18 cellular contexts compared by ENCODE assay signal in genomic region chr10:15346440-15347141, GRCh38. TPM values are rescaled to one million over a fixed set of nuclear protein-coding genes. Genes with fewer than 3 reads are reported as not detected.
A peak's percentile ranks its signal among the peaks of the same experiment; 100 is the strongest.
DNase-seq lines count a peak whose midpoint lies in the region; ATAC-seq and TF ChIP-seq lines count a peak whose summit lies in the region.
"Had no signal": no experiment of that assay in that cellular context is flagged by ENCODE, and none has a peak within 500 bp of the region (broad histone marks: within the 10 kb centered on the region; RNA-seq: fewer than 3 reads in every experiment).

No MANE protein-coding gene starts in this region.

- no peak for TF ChIP-seq POLR2A in esophagus muscularis mucosa (IDR thresholded peaks at IDR 0.05; ENCODE audit: low read depth)

- H3K4me1 ChIP-seq in liver (ENCODE audit: control insufficient read depth in 4 of 4, insufficient read depth in 4 of 4, low read length in 3 of 4): peaks cover 7 to 24% (median 18%) of the 10 kb centered on the region in 4 donors
- H3K4me1 ChIP-seq in thoracic aorta (ENCODE audit: control insufficient read depth in 1 of 2, low read depth in 2 of 2): peaks cover 0 to 16% of the 10 kb centered on the region in 2 donors
- peaks cover 0 to 16% (median 3%) of the 10 kb centered on the region in 4 donors for H3K4me1 ChIP-seq in esophagus muscularis mucosa

- H3K4me3 Mint-ChIP-seq in T-helper 2 cell treated with Interferon-gamma antibody and Interleukin-4, amounts not matched to agents 5 μg/mL and 100 μg/mL, for 36 hours: no peak overlapping the region
- H3K4me3 Mint-ChIP-seq: activated naive CD8-positive, alpha-beta T cell treated with anti-CD3 and anti-CD28 coated beads for 36 hours had no signal

- peaks cover 2% of the 10 kb centered on the region for H3K4me1 Mint-ChIP-seq in T-helper 2 cell treated with Interferon-gamma antibody and Interleukin-4, amounts not matched to agents 5 μg/mL and 100 μg/mL, for 36 hours (ENCODE audit: low read depth)

- no peaks in the 10 kb centered on the region for H3K36me3 Mint-ChIP-seq in T-helper 2 cell treated with Interferon-gamma antibody and Interleukin-4, amounts not matched to agents 5 μg/mL and 100 μg/mL, for 36 hours (ENCODE audit: low read depth)
- H3K36me3 Mint-ChIP-seq: activated naive CD8-positive, alpha-beta T cell treated with anti-CD3 and anti-CD28 coated beads for 36 hours had no signal

- TF ChIP-seq EP300 in esophagus muscularis mucosa (IDR thresholded peaks at IDR 0.05): no peak

- peak; percentile 29 for DNase-seq in SK-N-DZ (ENCODE audit: low spot score)
- DNase-seq in fibroblast of mammary gland (ENCODE audit: low read depth): peak; percentile 33
- no peak for DNase-seq in thoracic aorta (ENCODE audit: low spot score)
- DNase-seq in T-helper 2 cell treated with Interferon-gamma antibody and Interleukin-4, amounts not matched to agents 5 μg/mL and 100 μg/mL, for 36 hours (ENCODE audit: low spot score): no peak
- DNase-seq in esophagus muscularis mucosa (ENCODE audit: extremely low spot score): no peak
- DNase-seq: activated naive CD8-positive, alpha-beta T cell treated with anti-CD3 and anti-CD28 coated beads for 36 hours; DND-41; Karpas-422; NCI-H1417; NCI-H2171 treated with DMSO at 0.1 percent for 48 hours; SHP77; spleen; stimulated activated naive CD4-positive, alpha-beta T cell treated with Interleukin-2 at 50 U/mL for 16 hours had no signal

- TF ChIP-seq CTCF in fibroblast of mammary gland (conservative IDR thresholded peaks at IDR 0.05; ENCODE audit: control insufficient read depth, insufficient read depth, low read depth, low read length): no peak
- TF ChIP-seq CTCF in liver (IDR thresholded peaks at IDR 0.05; ENCODE audit: low read depth, low read length, missing input control): no peak
- no peak for TF ChIP-seq CTCF in thoracic aorta (IDR thresholded peaks at IDR 0.05)
- TF ChIP-seq CTCF in esophagus muscularis mucosa (IDR thresholded peaks at IDR 0.05): no peak

- TF ChIP-seq RAD21 in liver (IDR thresholded peaks at IDR 0.05): no peak

- H3K4me3 ChIP-seq in fibroblast of mammary gland (ENCODE audit: control insufficient read depth, low read depth, low read length) (no peak overlapping the region), liver (ENCODE audit: low read depth in 1 of 3, low read length in 3 of 3) (no peak overlapping the region), thoracic aorta (peak overlapping the region; percentile 46), esophagus muscularis mucosa (no peak overlapping the region)
- H3K4me3 ChIP-seq: spleen had no signal

- intact Hi-C loops in esophagus muscularis mucosa (cut with DNase I): no loop called here

- 42% methylated on average over 8 of the region's 8 CpGs for WGBS in liver
- WGBS in esophagus muscularis mucosa: 62% methylated on average over 8 of the region's 8 CpGs

- H3K36me3 ChIP-seq in liver (ENCODE audit: control insufficient read depth in 4 of 4, insufficient read depth in 3 of 4, low read depth in 1 of 4, low read length in 3 of 4) (no peaks in the 10 kb centered on the region), thoracic aorta (no peaks in the 10 kb centered on the region), esophagus muscularis mucosa (no peaks in the 10 kb centered on the region)
- H3K36me3 ChIP-seq: neutrophil, spleen had no signal

- H3K27ac Mint-ChIP-seq in T-helper 2 cell treated with Interferon-gamma antibody and Interleukin-4, amounts not matched to agents 5 μg/mL and 100 μg/mL, for 36 hours: no peak overlapping the region
- H3K27ac Mint-ChIP-seq: activated naive CD8-positive, alpha-beta T cell treated with anti-CD3 and anti-CD28 coated beads for 36 hours had no signal

- no peaks in the 10 kb centered on the region for H3K9me3 Mint-ChIP-seq in T-helper 2 cell treated with Interferon-gamma antibody and Interleukin-4, amounts not matched to agents 5 μg/mL and 100 μg/mL, for 36 hours
- H3K9me3 Mint-ChIP-seq: activated naive CD8-positive, alpha-beta T cell treated with anti-CD3 and anti-CD28 coated beads for 36 hours had no signal

- ATAC-seq in thoracic aorta (ENCODE audit: insufficient number of reproducible peaks, low FRiP score, low read depth): peak; percentile 6
- no peak for ATAC-seq in HG02610 (IDR thresholded peaks at IDR 0.05; ENCODE audit: unreplicated experiment)
- ATAC-seq in HG03135 (IDR thresholded peaks at IDR 0.05; ENCODE audit: unreplicated experiment): no peak
- ATAC-seq: HCT116 had no signal

- H3K27me3 ChIP-seq in liver (ENCODE audit: control insufficient read depth in 4 of 4, insufficient read depth in 4 of 4, low read length in 3 of 4) (no peaks in the 10 kb centered on the region), thoracic aorta (replicated peaks; ENCODE audit: insufficient read depth) (no peaks in the 10 kb centered on the region), esophagus muscularis mucosa (no peaks in the 10 kb centered on the region)

- no peak overlapping the region for H3K9ac ChIP-seq in liver (ENCODE audit: low read depth in 1 of 2, low read length in 2 of 2)

- no peaks in the 10 kb centered on the region for H3K9me3 ChIP-seq in liver (ENCODE audit: control insufficient read depth in 4 of 4, low read length in 3 of 4)
- H3K9me3 ChIP-seq in thoracic aorta: no peaks in the 10 kb centered on the region
- no peaks in the 10 kb centered on the region for H3K9me3 ChIP-seq in esophagus muscularis mucosa
- H3K9me3 ChIP-seq: neutrophil, spleen had no signal

- H3K27ac ChIP-seq in liver (ENCODE audit: low read depth in 1 of 2, low read length in 2 of 2) (no peak overlapping the region), thoracic aorta (no peak overlapping the region), esophagus muscularis mucosa (replicated peaks in 1 of 4) (peak overlapping the region in 1 of 4 donors; percentile 6)
- H3K27ac ChIP-seq: neutrophil, spleen had no signal

- H3K27me3 Mint-ChIP-seq in T-helper 2 cell treated with Interferon-gamma antibody and Interleukin-4, amounts not matched to agents 5 μg/mL and 100 μg/mL, for 36 hours (ENCODE audit: low read depth): peaks cover 24% of the 10 kb centered on the region

TF ChIP-seq in liver, 16 proteins besides CTCF, POLR2A, EP300 and RAD21:
- TF ChIP-seq GABPA (IDR thresholded peaks at IDR 0.05 in 1 of 2, conservative IDR thresholded peaks at IDR 0.05 in 1 of 2): no peak
- TF ChIP-seq HNF4A (conservative IDR thresholded peaks at IDR 0.05): peak; percentile 18 to 33

RNA-seq across cellular contexts. Expression of gene FAM171A1, which starts 24.5 kb away (rescaled TPM):
- 22.6 and 26.2 TPM in 2 replicates for polyA plus RNA-seq in SK-N-DZ (2014; cell fraction: cytosol; rRNA removed)
- polyA plus RNA-seq in SK-N-DZ (2014; cell fraction: nucleus; rRNA removed): 12.4 and 14.5 TPM in 2 replicates
- total RNA-seq in liver: 1 to 10 TPM; 2.5 to 8.8 TPM
- 10 to 100 TPM in 1 of 2 donors, 1 to 10 TPM in 1; 6.6 to 10.2 TPM for polyA plus RNA-seq in liver
- total RNA-seq in thoracic aorta: 10 to 100 TPM; 14.8 to 28.7 TPM
- total RNA-seq in esophagus muscularis mucosa: 10 to 100 TPM in 3 of 4 donors, 1 to 10 TPM in 1; 7.1 to 15.0 (median 12.6) TPM

Comparison
In these comparisons a context has a peak if more than half of its experiments do, and no peak if none do; other contexts are left out.
1. DNase-seq: peak in SK-N-DZ (single experiment) and fibroblast of mammary gland (single experiment); none in thoracic aorta (single experiment), T-helper 2 cell treated with Interferon-gamma antibody and Interleukin-4, amounts not matched to agents 5 μg/mL and 100 μg/mL, for 36 hours (single experiment) and esophagus muscularis mucosa (single experiment).